ENCODE assay signal across 8 cellular contexts in the genomic region with DNA sequence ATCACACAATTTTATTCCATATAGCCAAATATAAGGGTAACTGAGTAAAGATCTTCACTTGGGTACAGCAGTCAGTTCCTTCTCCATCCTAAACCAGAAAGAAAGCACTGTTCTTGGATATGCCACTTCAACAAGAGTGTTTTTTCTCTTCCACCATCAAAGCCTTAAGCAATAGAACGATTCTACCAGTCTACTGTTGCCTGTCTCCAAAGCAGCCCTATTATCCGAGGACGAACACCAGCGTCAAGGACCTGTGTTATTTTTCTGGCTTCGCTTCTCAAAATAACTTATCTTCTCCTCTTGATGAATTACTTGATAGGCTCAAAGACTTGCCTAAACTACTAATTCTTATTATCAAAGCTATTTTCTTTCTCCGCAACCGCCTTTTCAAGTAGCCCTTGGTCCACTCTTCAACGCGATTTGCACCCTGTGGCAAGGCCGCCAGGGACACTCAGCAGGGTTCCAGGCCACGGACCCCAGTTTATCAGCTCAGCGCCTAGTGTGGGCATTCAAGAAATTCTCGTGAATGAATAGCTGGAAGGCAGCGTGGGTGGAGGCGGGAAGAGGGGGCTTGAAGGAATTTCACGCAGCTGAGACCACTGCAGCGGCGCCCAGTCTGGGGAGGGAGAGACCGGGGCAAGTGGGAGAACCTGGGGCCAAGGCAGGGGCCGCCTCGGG. TPM values are rescaled to one million over a fixed set of nuclear protein-coding genes. Genes with fewer than 3 reads are reported as not detected.
DNase-seq lines count a peak whose midpoint lies in the region; ATAC-seq lines count a peak whose summit lies in the region.

No MANE protein-coding gene starts in this region.

- no peaks in the 10 kb centered on the region for H3K36me3 Mint-ChIP-seq in stimulated activated naive CD8-positive, alpha-beta T cell treated with anti-CD3 and anti-CD28 coated beads, Interleukin-15, Interleukin-2, amounts not matched to agents 100 ng/mL and 50 ng/mL, for 24 hours (ENCODE audit: low read depth)
- peaks cover 0 to 10% of the 10 kb centered on the region in 2 donors for H3K36me3 Mint-ChIP-seq in activated naive CD4-positive, alpha-beta T cell treated with anti-CD3 and anti-CD28 coated beads, Interleukin-2, amount 50 U/mL, for 72 hours

- H3K9ac ChIP-seq in rectal smooth muscle tissue (ENCODE audit: low read length) = peak overlapping the region; percentile 74

- no peaks in the 10 kb centered on the region for H3K36me3 ChIP-seq in rectal smooth muscle tissue (ENCODE audit: control insufficient read depth, insufficient read depth, low read length)

- intact Hi-C loops in left ventricle myocardium superior (cut with micrococcal nuclease) = no loop called here

- ATAC-seq in stimulated activated naive CD8-positive, alpha-beta T cell treated with anti-CD3 and anti-CD28 coated beads, Interleukin-15, Interleukin-2, amounts not matched to agents 100 U/mL and 50 U/mL, for 24 hours = no peak
- no peak for ATAC-seq in activated naive CD4-positive, alpha-beta T cell treated with anti-CD3 and anti-CD28 coated beads, Interleukin-2, amount 50 U/mL, for 72 hours
- peak; percentile 30 for ATAC-seq in left ventricle myocardium superior

- no peaks in the 10 kb centered on the region for H3K27me3 ChIP-seq in rectal smooth muscle tissue (ENCODE audit: control insufficient read depth, insufficient read depth, low read length)

- H3K27ac Mint-ChIP-seq in stimulated activated naive CD8-positive, alpha-beta T cell treated with anti-CD3 and anti-CD28 coated beads, Interleukin-15, Interleukin-2, amounts not matched to agents 100 ng/mL and 50 ng/mL, for 24 hours = peak overlapping the region; percentile 82
- peak overlapping the region; percentile 86 to 88 for H3K27ac Mint-ChIP-seq in activated naive CD4-positive, alpha-beta T cell treated with anti-CD3 and anti-CD28 coated beads, Interleukin-2, amount 50 U/mL, for 72 hours

- no peak for DNase-seq in stimulated activated naive CD8-positive, alpha-beta T cell treated with anti-CD3 and anti-CD28 coated beads, Interleukin-15, Interleukin-2, amounts not matched to agents 100 U/mL and 50 U/mL, for 24 hours
- DNase-seq in HuH-7.5 (ENCODE audit: low spot score) (peak; percentile 15), left ventricle myocardium superior (no peak), NCI-H524 treated with DMSO at 0.1 percent for 48 hours (lab: John Stamatoyannopoulos, UW) (no peak), H4 (ENCODE audit: low spot score) (no peak)
- peak in 1 of 2 donors; percentile 56 for DNase-seq in activated naive CD4-positive, alpha-beta T cell treated with anti-CD3 and anti-CD28 coated beads, Interleukin-2, amount 50 U/mL, for 72 hours (ENCODE audit: low spot score in 2 of 2)

- peaks cover 3% of the 10 kb centered on the region for H3K4me1 ChIP-seq in rectal smooth muscle tissue (ENCODE audit: control insufficient read depth, insufficient read depth, low read length)

- peak overlapping the region; percentile 94 for H3K4me3 ChIP-seq in rectal smooth muscle tissue (ENCODE audit: low read length)

- no peaks in the 10 kb centered on the region for H3K9me3 Mint-ChIP-seq in stimulated activated naive CD8-positive, alpha-beta T cell treated with anti-CD3 and anti-CD28 coated beads, Interleukin-15, Interleukin-2, amounts not matched to agents 100 ng/mL and 50 ng/mL, for 24 hours
- no peaks in the 10 kb centered on the region for H3K9me3 Mint-ChIP-seq in activated naive CD4-positive, alpha-beta T cell treated with anti-CD3 and anti-CD28 coated beads, Interleukin-2, amount 50 U/mL, for 72 hours

- H3K4me3 Mint-ChIP-seq in stimulated activated naive CD8-positive, alpha-beta T cell treated with anti-CD3 and anti-CD28 coated beads, Interleukin-15, Interleukin-2, amounts not matched to agents 100 ng/mL and 50 ng/mL, for 24 hours = peak overlapping the region; percentile 97

- H3K27ac ChIP-seq in rectal smooth muscle tissue (ENCODE audit: low read depth, low read length) = peak overlapping the region; percentile 78

- H3K27me3 Mint-ChIP-seq in stimulated activated naive CD8-positive, alpha-beta T cell treated with anti-CD3 and anti-CD28 coated beads, Interleukin-15, Interleukin-2, amounts not matched to agents 100 ng/mL and 50 ng/mL, for 24 hours = peaks cover 7% of the 10 kb centered on the region

- H3K4me1 Mint-ChIP-seq in stimulated activated naive CD8-positive, alpha-beta T cell treated with anti-CD3 and anti-CD28 coated beads, Interleukin-15, Interleukin-2, amounts not matched to agents 100 ng/mL and 50 ng/mL, for 24 hours (ENCODE audit: low read depth) = peaks cover 29% of the 10 kb centered on the region

RNA-seq across cellular contexts. Expression of a gene that starts 0.6 kb away (rescaled TPM):
- 10 to 100 TPM; 12.1 to 12.7 TPM for total RNA-seq in activated naive CD4-positive, alpha-beta T cell treated with anti-CD3 and anti-CD28 coated beads, Interleukin-2, amount 50 U/mL, for 72 hours
- total RNA-seq in left ventricle myocardium superior = 35.6 TPM
- 13.8 and 22.2 TPM in 2 replicates for total RNA-seq in H4 (2014; rRNA removed; shearing (Covaris generic))

RNA-seq across cellular contexts. Expression of a gene that starts 26.2 kb away (rescaled TPM):
- not detected for total RNA-seq in activated naive CD4-positive, alpha-beta T cell treated with anti-CD3 and anti-CD28 coated beads, Interleukin-2, amount 50 U/mL, for 72 hours
- 0.30 TPM for total RNA-seq in left ventricle myocardium superior
- 8.0 and 9.2 TPM in 2 replicates for total RNA-seq in H4 (2014; rRNA removed; shearing (Covaris generic))
